Comparison of ENCODE assay signal across 15 cellular contexts in the genomic region with DNA sequence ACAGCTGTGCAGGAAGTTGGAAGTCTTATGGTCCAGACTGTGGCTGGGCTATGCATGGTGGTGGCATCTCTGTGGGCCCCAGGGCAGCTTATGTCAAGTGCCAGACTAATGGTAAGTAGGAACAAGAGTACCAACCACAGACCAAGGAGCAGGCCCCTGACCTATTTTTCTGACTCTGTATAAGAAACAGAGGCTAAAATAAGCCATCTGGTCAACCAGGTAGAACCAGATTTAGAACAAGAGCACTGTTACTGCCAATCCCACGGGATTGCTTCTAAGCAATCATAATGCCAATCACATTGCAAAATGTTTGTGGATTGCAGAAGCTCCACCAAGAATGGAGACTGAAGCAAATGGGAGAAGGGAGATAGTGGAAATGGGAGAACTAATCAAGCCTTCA.
"Had no signal": no experiment of that assay in that cellular context is flagged by ENCODE, and none has a peak within 500 bp of the region (broad histone marks: within the 10 kb centered on the region; RNA-seq: fewer than 3 reads in every experiment).

No MANE protein-coding gene starts in this region.

- H3K9me3 ChIP-seq: ascending aorta, breast epithelium, right lobe of liver had no signal

- H3K27me3 ChIP-seq: ascending aorta, breast epithelium, right lobe of liver, SJCRH30, spleen had no signal

- H3K4me3 ChIP-seq: ascending aorta, breast epithelium, right lobe of liver, SJCRH30, spleen had no signal

- H3K36me3 Mint-ChIP-seq: type B pancreatic cell had no signal

- H3K36me3 ChIP-seq: ascending aorta, breast epithelium, right lobe of liver, SJCRH30 had no signal

- H3K4me1 ChIP-seq: breast epithelium, right lobe of liver had no signal

- H3K9me3 Mint-ChIP-seq: type B pancreatic cell had no signal

- DNase-seq: activated CD4-positive, alpha-beta T cell treated with anti-CD3 and anti-CD28 coated beads for 36 hours; activated CD8-positive, alpha-beta memory T cell treated with anti-CD3 and anti-CD28 coated beads for 24 hours; activated gamma-delta T cell treated with Interleukin-2 at 50 U/mL for 16 hours; activated naive CD8-positive, alpha-beta T cell treated with anti-CD3 and anti-CD28 coated beads, Interleukin-2, amount 50 U/mL, for 24 hours; cerebellar nuclear complex; hippocampal formation; kidney; mesendoderm; right lobe of liver; SJCRH30; spleen had no signal

- H3K27ac ChIP-seq: ascending aorta, breast epithelium, right lobe of liver, SJCRH30, spleen had no signal

- H3K27me3 Mint-ChIP-seq: activated CD4-positive, alpha-beta T cell treated with anti-CD3 and anti-CD28 coated beads for 36 hours; activated naive CD8-positive, alpha-beta T cell treated with anti-CD3 and anti-CD28 coated beads, Interleukin-2, amount 50 U/mL, for 24 hours; type B pancreatic cell had no signal

- ATAC-seq: activated CD4-positive, alpha-beta T cell treated with anti-CD3 and anti-CD28 coated beads for 36 hours; activated naive CD8-positive, alpha-beta T cell treated with anti-CD3 and anti-CD28 coated beads, Interleukin-2, amount 50 U/mL, for 24 hours had no signal

- H3K4me3 Mint-ChIP-seq: activated CD4-positive, alpha-beta T cell treated with anti-CD3 and anti-CD28 coated beads for 36 hours; activated naive CD8-positive, alpha-beta T cell treated with anti-CD3 and anti-CD28 coated beads, Interleukin-2, amount 50 U/mL, for 24 hours; neural crest cell; type B pancreatic cell had no signal

- H3K27ac Mint-ChIP-seq: activated CD4-positive, alpha-beta T cell treated with anti-CD3 and anti-CD28 coated beads for 36 hours; activated naive CD8-positive, alpha-beta T cell treated with anti-CD3 and anti-CD28 coated beads, Interleukin-2, amount 50 U/mL, for 24 hours; type B pancreatic cell had no signal
